ENCODE assay signal across 17 cellular contexts in genomic region chr10:29285624-29286051, GRCh38. TPM values are rescaled to one million over a fixed set of nuclear protein-coding genes. Genes with fewer than 3 reads are reported as not detected.
DNase-seq lines count a peak whose midpoint lies in the region; ATAC-seq, FAIRE-seq and TF ChIP-seq lines count a peak whose summit lies in the region.
"Had no signal": no experiment of that assay in that cellular context is flagged by ENCODE, and none has a peak within 500 bp of the region (broad histone marks: within the 10 kb centered on the region; RNA-seq: fewer than 3 reads in every experiment).

No MANE protein-coding gene starts in this region.

- H3K27ac ChIP-seq in coronary artery (no peak overlapping the region), small intestine (ENCODE audit: low read depth in 1 of 2, low read length in 1 of 2) (no peak overlapping the region)
- H3K27ac ChIP-seq: BLaER1 treated with 17β-estradiol and CSF1 and Interleukin-3, amounts not matched to agents 10 nM and 100 nM; cardiac muscle cell; pancreas had no signal

- no peaks in the 10 kb centered on the region for H3K9me3 ChIP-seq in small intestine (ENCODE audit: control insufficient read depth, low read depth)
- H3K9me3 ChIP-seq: BLaER1 treated with 17β-estradiol and CSF1 and Interleukin-3, amounts not matched to agents 10 nM and 100 nM; pancreas had no signal

- H3K4me3 ChIP-seq in coronary artery, result no peak overlapping the region
- H3K4me3 ChIP-seq in small intestine (ENCODE audit: low read depth in 1 of 2, low read length in 2 of 2), result no peak overlapping the region
- H3K4me3 ChIP-seq: BLaER1 treated with 17β-estradiol and CSF1 and Interleukin-3, amounts not matched to agents 10 nM and 100 nM; cardiac muscle cell; K562; pancreas had no signal

- no peak for FAIRE-seq in small intestine (lab: Jason Lieb, UNC)
- FAIRE-seq: K562, pancreas had no signal

- no peaks in the 10 kb centered on the region for H3K36me3 ChIP-seq in small intestine (ENCODE audit: control insufficient read depth in 2 of 2, insufficient read depth in 2 of 2, low read length in 2 of 2)
- H3K36me3 ChIP-seq: BLaER1 treated with 17β-estradiol and CSF1 and Interleukin-3, amounts not matched to agents 10 nM and 100 nM; cardiac muscle cell; pancreas had no signal

- DNase-seq in NCI-H446 treated with DMSO at 0.1 percent for 48 hours (lab: John Stamatoyannopoulos, UW) (no peak), G401 (ENCODE audit: low spot score) (no peak), coronary artery (ENCODE audit: low spot score) (no peak), small intestine (no peak)
- DNase-seq: GF-D8, NCI-H2081, pancreas, T-helper 1 cell had no signal

- H3K27me3 ChIP-seq in small intestine (ENCODE audit: control insufficient read depth in 2 of 2, insufficient read depth in 2 of 2, low read length in 2 of 2), result no peaks in the 10 kb centered on the region
- H3K27me3 ChIP-seq: BLaER1 treated with 17β-estradiol and CSF1 and Interleukin-3, amounts not matched to agents 10 nM and 100 nM; cardiac muscle cell had no signal

- no peak for TF ChIP-seq CTCF in coronary artery (IDR thresholded peaks at IDR 0.05)

- in situ Hi-C loops in G401 (cut with HindIII; ENCODE audit: low sequenced_read_pairs), result no loop called here

- ATAC-seq in GM18519 (IDR thresholded peaks at IDR 0.05; ENCODE audit: low FRiP score, unreplicated experiment), result peak; percentile 91
- peak; percentile 91 for ATAC-seq in GM21367 (IDR thresholded peaks at IDR 0.05; ENCODE audit: unreplicated experiment)
- peak; percentile 89 for ATAC-seq in HG02973 (IDR thresholded peaks at IDR 0.05; ENCODE audit: unreplicated experiment)
- peak; percentile 62 for ATAC-seq in HG03575 (IDR thresholded peaks at IDR 0.05; ENCODE audit: extremely low read depth, insufficient number of reproducible peaks, low FRiP score, unreplicated experiment)
- ATAC-seq: K562; pancreas; stimulated activated effector memory CD8-positive, alpha-beta T cell treated with anti-CD3 and anti-CD28 coated beads, Interleukin-12 subunit alpha, Interleukin-12 subunit beta, amount 100 ng/mL, for 72 hours had no signal

- H3K4me1 ChIP-seq in small intestine (ENCODE audit: control insufficient read depth in 2 of 2, insufficient read depth in 1 of 2, low read depth in 1 of 2, low read length in 1 of 2), result no peaks in the 10 kb centered on the region
- H3K4me1 ChIP-seq: BLaER1 treated with 17β-estradiol and CSF1 and Interleukin-3, amounts not matched to agents 10 nM and 100 nM; pancreas had no signal

- 77 to 90% (median 81%) methylated on average over 4 of the region's 4 CpGs for WGBS in small intestine, 3 donors

RNA-seq across cellular contexts. Expression of gene LYZL1, which starts 3.2 kb away (rescaled TPM):
- not detected in 2 replicates for total RNA-seq in G401 (2014; rRNA removed; shearing (Covaris generic))
- not detected for polyA plus RNA-seq in small intestine
- total RNA-seq: cardiac muscle cell, K562, lung microvascular endothelial cell, pancreas had no signal
- polyA plus RNA-seq: K562, pancreas had no signal
